8 cellular contexts compared by ENCODE assay signal in genomic region chr10:11448190-11448544, GRCh38.
DNase-seq lines count a peak whose midpoint lies in the region; ATAC-seq and TF ChIP-seq lines count a peak whose summit lies in the region.
"Had no signal": no experiment of that assay in that cellular context is flagged by ENCODE, and none has a peak within 500 bp of the region (broad histone marks: within the 10 kb centered on the region; RNA-seq: fewer than 3 reads in every experiment).

No MANE protein-coding gene starts in this region.

- CTCF ChIA-PET in MCF 10A (lab: Yijun Ruan, JAX) = no interaction called here

- peak overlapping the region in 3 of 6 donors; percentile 58 to 94 (median 87) for H3K27ac Mint-ChIP-seq in naive B cell
- H3K27ac Mint-ChIP-seq in MCF 10A (ENCODE audit: low read depth, unreplicated experiment) = no peak overlapping the region
- H3K27ac Mint-ChIP-seq: activated naive CD8-positive, alpha-beta T cell had no signal

- TF ChIP-seq CTCF in MCF 10A (IDR thresholded peaks at IDR 0.05; ENCODE audit: unreplicated experiment) = no peak

- H3K27me3 Mint-ChIP-seq in naive B cell (no peaks in the 10 kb centered on the region), MCF 10A (ENCODE audit: insufficient read depth, unreplicated experiment) (peaks cover 49% of the 10 kb centered on the region)

- ATAC-seq in GM18907 (IDR thresholded peaks at IDR 0.05; ENCODE audit: unreplicated experiment) = peak; percentile 46
- ATAC-seq in GM21717 (IDR thresholded peaks at IDR 0.05; ENCODE audit: unreplicated experiment) = peak; percentile 50
- ATAC-seq in HG03280 (IDR thresholded peaks at IDR 0.05; ENCODE audit: unreplicated experiment) = peak; percentile 45
- ATAC-seq in naive B cell (ENCODE audit: low read depth in 2 of 2) = peak; percentile 32 to 36

- H3K9me3 Mint-ChIP-seq in naive B cell = no peaks in the 10 kb centered on the region
- H3K9me3 Mint-ChIP-seq in MCF 10A (ENCODE audit: unreplicated experiment) = no peaks in the 10 kb centered on the region

- intact Hi-C loops in MCF 10A (cut with micrococcal nuclease) = no loop called here

- no TSS peak for BruUV-seq in MCF 10A (replicated peaks; lab: Mats Ljungman, UMichigan)

- POLR2A ChIA-PET in MCF 10A (lab: Yijun Ruan, JAX) = no interaction called here

- no peak for TF ChIP-seq POLR2A in erythroblast (IDR thresholded peaks at IDR 0.05; ENCODE audit: low read length)

- DNase-seq in naive B cell (no peak), erythroblast (lab: John Stamatoyannopoulos, UW) (no peak), mucosa of gallbladder (ENCODE audit: low spot score) (no peak), MCF 10A (ENCODE audit: unreplicated experiment) (no peak)

- H3K4me3 Mint-ChIP-seq in naive B cell (peak overlapping the region in 6 of 8 donors; percentile 67 to 93 (median 82)), MCF 10A (ENCODE audit: unreplicated experiment) (no peak overlapping the region)
- H3K4me3 Mint-ChIP-seq: activated naive CD8-positive, alpha-beta T cell had no signal

- H3K4me1 Mint-ChIP-seq in naive B cell (peaks cover 19 to 49% (median 44%) of the 10 kb centered on the region in 3 donors), MCF 10A (ENCODE audit: insufficient read depth, unreplicated experiment) (no peaks in the 10 kb centered on the region)

- H3K36me3 Mint-ChIP-seq in naive B cell (no peaks in the 10 kb centered on the region), MCF 10A (ENCODE audit: insufficient read depth, unreplicated experiment) (no peaks in the 10 kb centered on the region)
- H3K36me3 Mint-ChIP-seq: activated naive CD8-positive, alpha-beta T cell had no signal
